ENCODE assay signal across 8 cellular contexts in the genomic region with DNA sequence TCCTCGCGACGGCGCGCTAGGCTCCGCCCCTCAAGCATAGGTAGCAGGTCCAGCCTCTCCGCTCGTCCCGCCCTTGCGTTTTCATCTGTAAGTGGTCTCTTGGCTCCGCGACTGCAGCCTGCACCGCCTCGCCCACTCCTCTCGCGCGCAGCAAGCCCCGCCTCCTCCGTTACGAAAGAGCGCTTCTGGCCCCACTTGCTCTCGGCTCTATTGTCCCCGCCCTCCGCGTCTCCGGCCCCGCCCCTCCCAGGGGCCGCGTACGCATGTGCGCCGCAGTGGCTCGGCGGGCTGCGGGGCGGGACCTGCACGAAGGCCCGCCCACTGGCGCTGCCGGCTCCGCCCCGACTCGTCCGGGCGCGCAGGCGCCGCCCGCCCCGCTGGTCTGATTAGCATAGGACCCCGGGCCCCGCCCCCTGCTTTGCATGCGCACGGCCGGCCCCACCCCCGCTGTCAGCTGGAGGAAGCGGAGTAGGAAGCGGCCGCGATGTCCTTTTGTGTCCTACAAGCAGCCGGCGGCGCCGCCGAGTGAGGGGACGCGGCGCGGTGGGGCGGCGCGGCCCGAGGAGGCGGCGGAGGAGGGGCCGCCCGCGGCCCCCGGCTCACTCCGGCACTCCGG. TPM values are rescaled to one million over a fixed set of nuclear protein-coding genes. Genes with fewer than 3 reads are reported as not detected.
DNase-seq lines count a peak whose midpoint lies in the region; ATAC-seq and TF ChIP-seq lines count a peak whose summit lies in the region.

A gene (plus strand): TSS at position 450 of the 616 bp plus-strand sequence. CDS start 1,656 bp downstream, outside the sequence.

- H3K4me2 ChIP-seq in PC-9: peak within 1 kb of the TSS; percentile 94

- peak within 1 kb of the TSS; percentile 80 for H2AFZ ChIP-seq in PC-9

- peaks cover 28% of the 10 kb centered on the region for H3K79me2 ChIP-seq in PC-9 (ENCODE audit: low read depth)

- BruUV-seq in PC-9 (replicated peaks; lab: Mats Ljungman, UMichigan): no TSS peak

- peak within 1 kb of the TSS; percentile 77 for H3K4me3 ChIP-seq in PC-9

- intact Hi-C loops in PC-9 (cut with micrococcal nuclease; ENCODE audit: unreplicated experiment): loop anchor here (1.0 to 10.0 kb wide), 7 partner anchors 14 to 470 kb away; a partner anchor contains a TSS

- H3K36me3 ChIP-seq in PC-9 (ENCODE audit: low read depth): 0 out of 2 replicates have a peak, but pooled peaks cover 5% of the 10 kb centered on the region

- ATAC-seq in GM21723 (IDR thresholded peaks at IDR 0.05; ENCODE audit: unreplicated experiment): peak; percentile 69

- peaks cover 24% of the 10 kb centered on the region; the same call in 1 of the 2 replicates for H3F3A ChIP-seq in PC-9 (ENCODE audit: insufficient read depth, low read depth)

- no peaks in the 10 kb centered on the region for H3K9me2 ChIP-seq in PC-9 (ENCODE audit: insufficient read depth)

- in situ Hi-C loops in KBM-7 (cut with MboI; ENCODE audit: low pct_unique_long_range_greater_than_20kb, low sequenced_read_pairs): no loop called here

- TF ChIP-seq CTCF in PC-9 (conservative IDR thresholded peaks at IDR 0.05): no peak

- H3K27ac ChIP-seq in PC-9: peak within 1 kb of the TSS; percentile 71
- peak within 1 kb of the TSS; percentile 74 for H3K27ac ChIP-seq in epithelial cell of prostate

- peaks cover 3% of the 10 kb centered on the region for H4K20me1 ChIP-seq in PC-9 (ENCODE audit: insufficient read depth)

- DNase-seq in DMS53 (lab: John Stamatoyannopoulos, UW): peak; percentile 100
- DNase-seq in KBM-7: peak; percentile 99
- peak; percentile 96 to 100 for DNase-seq in PC-9
- peak; percentile 100 for DNase-seq in activated T-cell treated with anti-CD3 and anti-CD28 coated beads for 48 hours (ENCODE audit: low read depth)
- DNase-seq in epithelial cell of prostate (ENCODE audit: low read depth, low spot score): peak; percentile 82
- DNase-seq in mucosa of gallbladder (ENCODE audit: low spot score): peak; percentile 100
- DNase-seq in stimulated activated CD8-positive, alpha-beta memory T cell treated with anti-CD3 and anti-CD28 coated beads, Interleukin-4, amount 100 ng/mL, for 24 hours (ENCODE audit: low read depth): peak; percentile 99

- POLR2A ChIA-PET in PC-9 (lab: Charles Lee; ENCODE audit: unreplicated experiment): interaction anchor here (0.7 to 1.2 kb wide), 7 partner anchors 12 to 303 kb away, joined by 3 to 23 read pairs (median 6); a partner anchor contains a TSS

- CTCF ChIA-PET in PC-9 (lab: Charles Lee): interaction anchor here (0.6 to 1.9 kb wide), 14 partner anchors 10 to 1551 kb away, joined by 3 to 20 read pairs (median 4); a partner anchor contains a TSS

- H3K27me3 ChIP-seq in PC-9 (ENCODE audit: insufficient read depth, low read depth): 0 out of 2 replicates have a peak, but pooled peaks cover 7% of the 10 kb centered on the region

- H3K4me1 ChIP-seq in PC-9 (replicated peaks; ENCODE audit: insufficient read depth): peaks cover 27% of the 10 kb centered on the region

- H3K9me3 ChIP-seq in PC-9 (ENCODE audit: insufficient read depth, low read depth): no peaks in the 10 kb centered on the region

RNA-seq across cellular contexts. Expression of the gene that starts here (rescaled TPM):
- total RNA-seq in PC-9 (2021) (61.0 and 64.6 TPM in 2 replicates), mucosa of gallbladder (97.7 TPM)

Comparison
In these comparisons a context has a peak if more than half of its experiments do, and no peak if none do; other contexts are left out.
1. Peak in every context shown above with its lines: DNase-seq, ATAC-seq, H3K4me3 ChIP-seq and H3K27ac ChIP-seq.